ENCODE assay signal across 19 cellular contexts in genomic region chr1:37399205-37399604, GRCh38.
"Had no signal": no experiment of that assay in that cellular context is flagged by ENCODE, and none has a peak within 500 bp of the region (broad histone marks: within the 10 kb centered on the region; RNA-seq: fewer than 3 reads in every experiment).

No MANE protein-coding gene starts in this region.

- H3K27ac ChIP-seq: esophagus muscularis mucosa, heart right ventricle, neutrophil, parathyroid adenoma, stomach had no signal

- H3K4me3 ChIP-seq: esophagus muscularis mucosa, heart right ventricle, smooth muscle cell, stomach had no signal

- H3K9me3 ChIP-seq: esophagus muscularis mucosa, heart right ventricle, neutrophil, stomach had no signal

- DNase-seq: activated CD4-positive, alpha-beta memory T cell treated with anti-CD3 and anti-CD28 coated beads, Interleukin-2, amount 10 ng/mL, durations not matched to agents 7 days and 5 days; activated CD4-positive, alpha-beta T cell treated with anti-CD3 and anti-CD28 coated beads for 48 hours; activated CD4-positive, CD25-positive, alpha-beta regulatory T cell; activated CD8-positive, alpha-beta memory T cell treated with anti-CD3 and anti-CD28 coated beads, Interleukin-2, amount 10 ng/mL, durations not matched to agents 7 days and 5 days; activated naive CD8-positive, alpha-beta T cell treated with anti-CD3 and anti-CD28 coated beads for 36 hours; amniotic stem cell; effector memory CD4-positive, alpha-beta T cell; heart right ventricle; mesendoderm; naive thymus-derived CD8-positive, alpha-beta T cell; stimulated activated CD4-positive, alpha-beta T cell treated with anti-CD3 and anti-CD28 coated beads, Interleukin-4, amount 100 ng/mL, for 24 hours; stomach; trophoblast cell had no signal

- H3K36me3 ChIP-seq: esophagus muscularis mucosa, heart right ventricle, neutrophil, stomach had no signal

- ATAC-seq: activated CD8-positive, alpha-beta memory T cell treated with anti-CD3 and anti-CD28 coated beads, Interleukin-2, amount 10 ng/mL, durations not matched to agents 7 days and 5 days; heart right ventricle; naive thymus-derived CD8-positive, alpha-beta T cell; sciatic nerve; stimulated activated effector memory CD8-positive, alpha-beta T cell treated with anti-CD3 and anti-CD28 coated beads, Interleukin-12 subunit alpha, Interleukin-12 subunit beta, amount 100 ng/mL, for 72 hours had no signal

- H3K4me1 ChIP-seq: esophagus muscularis mucosa, heart right ventricle, parathyroid adenoma, stomach had no signal
